In genomic region chr1:227559499-227559898, GRCh38 we compare ENCODE assay signal across 23 cellular contexts.
"Had no signal": no experiment of that assay in that cellular context is flagged by ENCODE, and none has a peak within 500 bp of the region (broad histone marks: within the 10 kb centered on the region; RNA-seq: fewer than 3 reads in every experiment).

No MANE protein-coding gene starts in this region.

- H3K4me3 ChIP-seq: esophagus muscularis mucosa, gastroesophageal sphincter, left ventricle myocardium inferior, pancreas, sigmoid colon, suprapubic skin, transverse colon had no signal

- H3K27ac Mint-ChIP-seq: activated naive CD4-positive, alpha-beta T cell treated with anti-CD3 and anti-CD28 coated beads, Interleukin-2, amount 50 U/mL, for 72 hours; activated T-helper 1 cell treated with anti-CD3 and anti-CD28 coated beads, Interleukin-12 subunit alpha, Interleukin-12 subunit beta, Interleukin-2, Interleukin-4 antibody, amounts not matched to agents 30 ng/mL and 10 ng/mL and 1 ng/mL, durations not matched to agents 14 hours and 24 hours and 36 hours; brain; T-helper 17 cell had no signal

- H3K36me3 ChIP-seq: esophagus muscularis mucosa, gastroesophageal sphincter, heart left ventricle, left ventricle myocardium inferior, neutrophil, pancreas, sigmoid colon, suprapubic skin, transverse colon, WERI-Rb-1 had no signal

- H3K27me3 ChIP-seq: pancreas had no signal

- ATAC-seq: activated naive CD4-positive, alpha-beta T cell treated with anti-CD3 and anti-CD28 coated beads, Interleukin-2, amount 50 U/mL, for 72 hours; gastroesophageal sphincter; heart left ventricle; naive thymus-derived CD8-positive, alpha-beta T cell; pancreas; stimulated activated naive CD8-positive, alpha-beta T cell treated with anti-CD3 and anti-CD28 coated beads, Interleukin-15, Interleukin-2, amounts not matched to agents 100 U/mL and 50 U/mL, for 24 hours; T-helper 17 cell had no signal

- H3K27ac ChIP-seq: esophagus muscularis mucosa, gastroesophageal sphincter, heart left ventricle, left ventricle myocardium inferior, neutrophil, pancreas, sigmoid colon, suprapubic skin, transverse colon, WERI-Rb-1 had no signal

- DNase-seq: activated CD4-positive, alpha-beta T cell treated with anti-CD3 and anti-CD28 coated beads, Interleukin-2, amount 50 U/mL, for 4 hours; activated gamma-delta T cell treated with Interleukin-2 at 50 U/mL for 16 hours; amniotic stem cell; caudate nucleus; left ventricle myocardium inferior; mesenchymal stem cell; naive thymus-derived CD8-positive, alpha-beta T cell; sigmoid colon; stimulated activated CD4-positive, alpha-beta T cell treated with anti-CD3 and anti-CD28 coated beads, Interleukin-4, amount 100 ng/mL, for 4 hours; stimulated activated naive CD8-positive, alpha-beta T cell treated with anti-CD3 and anti-CD28 coated beads, Interleukin-15, Interleukin-2, amounts not matched to agents 100 U/mL and 50 U/mL, for 24 hours; T-helper 17 cell; transverse colon; WERI-Rb-1 had no signal

- FAIRE-seq: colon, pancreas had no signal

- H3K9me3 ChIP-seq: gastroesophageal sphincter, neutrophil, pancreas, sigmoid colon, suprapubic skin, transverse colon had no signal

- H3K4me3 Mint-ChIP-seq: activated T-helper 1 cell treated with anti-CD3 and anti-CD28 coated beads, Interleukin-12 subunit alpha, Interleukin-12 subunit beta, Interleukin-2, Interleukin-4 antibody, amounts not matched to agents 30 ng/mL and 10 ng/mL and 1 ng/mL, durations not matched to agents 14 hours and 24 hours and 36 hours; brain had no signal
